ENCODE assay signal across 15 cellular contexts in genomic region chr17:37521821-37522220, GRCh38. TPM values are rescaled to one million over a fixed set of nuclear protein-coding genes. Genes with fewer than 3 reads are reported as not detected.
DNase-seq lines count a peak whose midpoint lies in the region; ATAC-seq and TF ChIP-seq lines count a peak whose summit lies in the region.
"Had no signal": no experiment of that assay in that cellular context is flagged by ENCODE, and none has a peak within 500 bp of the region (broad histone marks: within the 10 kb centered on the region; RNA-seq: fewer than 3 reads in every experiment).

No MANE protein-coding gene starts in this region.

- no peaks in the 10 kb centered on the region for H3K4me1 Mint-ChIP-seq in Caco-2 (ENCODE audit: low read depth, unreplicated experiment)
- H3K4me1 Mint-ChIP-seq: CD14-positive monocyte had no signal

- H3K36me3 ChIP-seq in Caco-2 (ENCODE audit: control insufficient read depth, insufficient read depth, low read length) (peaks cover 3% of the 10 kb centered on the region; the same call in 1 of the 2 replicates), heart right ventricle (peaks cover 0 to 93% (median 26%) of the 10 kb centered on the region in 9 donors), skeletal muscle tissue (ENCODE audit: control insufficient read depth in 3 of 3, insufficient read depth in 3 of 3, low read length in 3 of 3) (peaks cover 19 to 56% (median 46%) of the 10 kb centered on the region in 3 donors)

- no peak for TF ChIP-seq CTCF in Caco-2 (IDR thresholded peaks at IDR 0.05; ENCODE audit: insufficient read depth in 1 of 2, low read depth in 1 of 2, low read length in 1 of 2, severe bottlenecking in 1 of 2, unreplicated experiment in 1 of 2)
- no peak for TF ChIP-seq CTCF in heart right ventricle (IDR thresholded peaks at IDR 0.05)

- intact Hi-C loops in Caco-2 (cut with micrococcal nuclease; ENCODE audit: unreplicated experiment) (no loop called here), heart right ventricle (cut with DNase I) (no loop called here)

- no peaks in the 10 kb centered on the region for H3K27me3 ChIP-seq in Caco-2 (replicated peaks; ENCODE audit: control insufficient read depth, insufficient read depth, low read length)
- no peaks in the 10 kb centered on the region for H3K27me3 ChIP-seq in heart right ventricle
- H3K27me3 ChIP-seq in skeletal muscle tissue (ENCODE audit: control insufficient read depth in 3 of 3, insufficient read depth in 3 of 3, low read length in 3 of 3) = no peaks in the 10 kb centered on the region

- CTCF ChIA-PET in Caco-2 (lab: Charles Lee) = interaction anchor here (0.6 kb wide), 1 partner anchor 153 kb away, joined by 3 read pairs; no protein-coding TSS in a partner anchor

- POLR2A ChIA-PET in Caco-2 (lab: Charles Lee) = no interaction called here

- WGBS in heart right ventricle, 2 donors = 78 to 79% methylated on average over 5 of the region's 5 CpGs

- H3K36me3 Mint-ChIP-seq in activated naive CD4-positive, alpha-beta T cell treated with anti-CD3 and anti-CD28 coated beads, Interleukin-2, amount 50 U/mL, for 72 hours = peaks cover 0 to 5% of the 10 kb centered on the region in 2 donors
- H3K36me3 Mint-ChIP-seq in Caco-2 (ENCODE audit: insufficient read depth, unreplicated experiment) = peaks cover 48% of the 10 kb centered on the region

- H3K9ac ChIP-seq in skeletal muscle tissue (ENCODE audit: low read depth in 1 of 3, low read length in 3 of 3) = peak overlapping the region in 1 of 3 donors; percentile 18

- no peak overlapping the region for H3K4me3 ChIP-seq in Caco-2 (ENCODE audit: low read depth, low read length)
- H3K4me3 ChIP-seq in heart right ventricle = no peak overlapping the region
- no peak overlapping the region for H3K4me3 ChIP-seq in skeletal muscle tissue (ENCODE audit: low read length in 3 of 3)

- no peak overlapping the region for H3K4me3 Mint-ChIP-seq in Caco-2 (ENCODE audit: unreplicated experiment)
- H3K4me3 Mint-ChIP-seq: CD14-positive monocyte had no signal

- H3K27me3 Mint-ChIP-seq in Caco-2 (ENCODE audit: insufficient read depth, unreplicated experiment) = no peaks in the 10 kb centered on the region

- no TSS peak for BruUV-seq in Caco-2 (replicated peaks; lab: Mats Ljungman, UMichigan)

- peak overlapping the region; percentile 35 to 58 for H3K27ac Mint-ChIP-seq in activated naive CD4-positive, alpha-beta T cell treated with anti-CD3 and anti-CD28 coated beads, Interleukin-2, amount 50 U/mL, for 72 hours
- H3K27ac Mint-ChIP-seq in Caco-2 (ENCODE audit: unreplicated experiment) = peak overlapping the region; percentile 15

- 0 out of 2 replicates have a peak, but pooled peaks cover under 1% of the 10 kb centered on the region for H3K4me1 ChIP-seq in Caco-2
- H3K4me1 ChIP-seq in heart right ventricle = peaks cover 0 to 6% (median 0%) of the 10 kb centered on the region in 9 donors
- peaks cover 0 to 7% (median 5%) of the 10 kb centered on the region in 3 donors for H3K4me1 ChIP-seq in skeletal muscle tissue (ENCODE audit: control insufficient read depth in 3 of 3, insufficient read depth in 3 of 3, low read length in 3 of 3)

- ATAC-seq in activated naive CD4-positive, alpha-beta T cell treated with anti-CD3 and anti-CD28 coated beads, Interleukin-2, amount 50 U/mL, for 72 hours = no peak
- ATAC-seq in heart right ventricle = peak in 7 of 8 donors; percentile 29 to 65 (median 56)

- no peaks in the 10 kb centered on the region for H3K9me3 Mint-ChIP-seq in activated naive CD4-positive, alpha-beta T cell treated with anti-CD3 and anti-CD28 coated beads, Interleukin-2, amount 50 U/mL, for 72 hours
- H3K9me3 Mint-ChIP-seq in Caco-2 (ENCODE audit: unreplicated experiment) = no peaks in the 10 kb centered on the region

- H3K27ac ChIP-seq in heart right ventricle (peak overlapping the region in 1 of 10 donors; percentile 30), skeletal muscle tissue (ENCODE audit: low read depth, low read length) (peak overlapping the region; percentile 37)
- H3K27ac ChIP-seq: HL-60 had no signal

- H3K9me3 ChIP-seq in Caco-2 (no peaks in the 10 kb centered on the region), heart right ventricle (no peaks in the 10 kb centered on the region), skeletal muscle tissue (ENCODE audit: control insufficient read depth in 3 of 3, low read length in 3 of 3) (no peaks in the 10 kb centered on the region)

- DNase-seq in activated naive CD4-positive, alpha-beta T cell treated with anti-CD3 and anti-CD28 coated beads, Interleukin-2, amount 50 U/mL, for 72 hours (ENCODE audit: low spot score in 2 of 2) = no peak
- no peak for DNase-seq in activated naive CD4-positive, alpha-beta T cell (lab: John Stamatoyannopoulos, UW)
- DNase-seq in Caco-2 = no peak
- no peak for DNase-seq in heart right ventricle
- DNase-seq in NOMO-1 treated with dmso at 0.1 percent for 144 hours (lab: John Stamatoyannopoulos, UW; ENCODE audit: unreplicated experiment) = no peak
- no peak for DNase-seq in HUDEP-2 (lab: John Stamatoyannopoulos, UW; ENCODE audit: unreplicated experiment in 76 of 76)
- DNase-seq: GF-D8, GOT3, KBM-7, NCI-H1048, NCI-H1694 treated with DMSO at 0.1 percent for 48 hours, NCI-H774 had no signal

RNA-seq across cellular contexts. Expression of gene DUSP14, which starts 32.1 kb away (rescaled TPM):
- total RNA-seq in activated naive CD4-positive, alpha-beta T cell treated with anti-CD3 and anti-CD28 coated beads, Interleukin-2, amount 50 U/mL, for 72 hours = 10 to 100 TPM in 1 of 2 donors, 1 to 10 TPM in 1; 7.6 to 13.1 TPM
- total RNA-seq in Caco-2 (2022) (30.4 and 32.5 TPM in 2 replicates), heart right ventricle (10 to 100 TPM; 12.6 to 21.7 (median 18.5) TPM), skeletal muscle tissue (9.4 TPM)
- 10 to 100 TPM in 1 of 2 donors, 1 to 10 TPM in 1; 6.0 to 18.8 TPM for polyA plus RNA-seq in heart right ventricle

Comparison
In these comparisons a context has a peak if more than half of its experiments do, and no peak if none do; other contexts are left out.
1. ATAC-seq: peak in heart right ventricle (7 of 8); none in activated naive CD4-positive, alpha-beta T cell treated with anti-CD3 and anti-CD28 coated beads, Interleukin-2, amount 50 U/mL, for 72 hours (0 of 2).